In the genomic region with DNA sequence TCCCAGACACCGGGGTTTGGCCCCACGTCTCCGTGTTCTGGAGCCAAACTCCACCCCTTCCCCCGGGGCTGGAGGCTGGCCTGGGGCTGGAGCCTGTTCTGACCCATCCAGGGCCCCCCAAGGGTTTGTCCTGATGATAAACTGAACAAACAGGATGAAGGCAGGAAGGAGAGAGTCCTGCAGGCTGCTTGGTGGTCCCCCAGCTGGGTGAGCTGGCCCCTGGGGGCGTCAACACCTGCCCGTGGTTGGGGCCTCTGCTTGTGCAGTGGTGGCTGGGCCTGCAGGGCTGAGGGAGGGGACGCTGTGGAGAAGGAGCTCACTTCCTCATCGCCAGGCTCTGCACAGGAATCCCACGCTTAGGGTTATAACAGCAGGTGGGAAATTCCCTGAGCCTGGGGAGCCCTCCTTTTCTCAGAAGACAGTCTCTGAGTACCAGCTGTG, we compare ENCODE assay signal across 1 cellular context.
A peak's percentile ranks its signal among the peaks of the same experiment; 100 is the strongest.
TF ChIP-seq lines count a peak whose summit lies in the region.

No MANE protein-coding gene starts in this region.

TF ChIP-seq in GM12878, 131 proteins besides CTCF, POLR2A, EP300 and RAD21 (continued from another document and continues in another):
- TF ChIP-seq, protein P1, sequence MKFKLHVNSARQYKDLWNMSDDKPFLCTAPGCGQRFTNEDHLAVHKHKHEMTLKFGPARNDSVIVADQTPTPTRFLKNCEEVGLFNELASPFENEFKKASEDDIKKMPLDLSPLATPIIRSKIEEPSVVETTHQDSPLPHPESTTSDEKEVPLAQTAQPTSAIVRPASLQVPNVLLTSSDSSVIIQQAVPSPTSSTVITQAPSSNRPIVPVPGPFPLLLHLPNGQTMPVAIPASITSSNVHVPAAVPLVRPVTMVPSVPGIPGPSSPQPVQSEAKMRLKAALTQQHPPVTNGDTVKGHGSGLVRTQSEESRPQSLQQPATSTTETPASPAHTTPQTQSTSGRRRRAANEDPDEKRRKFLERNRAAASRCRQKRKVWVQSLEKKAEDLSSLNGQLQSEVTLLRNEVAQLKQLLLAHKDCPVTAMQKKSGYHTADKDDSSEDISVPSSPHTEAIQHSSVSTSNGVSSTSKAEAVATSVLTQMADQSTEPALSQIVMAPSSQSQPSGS (IDR thresholded peaks at IDR 0.05; ENCODE audit: low read length): no peak
- no peak for TF ChIP-seq CBX5 (IDR thresholded peaks at IDR 0.05; ENCODE audit: low read depth)
- peak; percentile 50; the same call in 1 of the 2 replicates for TF ChIP-seq CREM (IDR thresholded peaks at IDR 0.05; ENCODE audit: low read depth)
- 0 out of 2 replicates have a peak, but pooled peaks have one; percentile 28 for TF ChIP-seq MXI1 (IDR thresholded peaks at IDR 0.05; ENCODE audit: low read depth, low read length)
- 0 out of 2 replicates have a peak, but pooled peaks have one; percentile 44 for TF ChIP-seq TCF3 (IDR thresholded peaks at IDR 0.05; ENCODE audit: borderline replicate concordance, insufficient read depth, low read depth, low read length)
- TF ChIP-seq SP1 (IDR thresholded peaks at IDR 0.05; ENCODE audit: low read depth, low read length): no peak
- TF ChIP-seq ZNF24 (IDR thresholded peaks at IDR 0.05): no peak
- TF ChIP-seq, protein P2, sequence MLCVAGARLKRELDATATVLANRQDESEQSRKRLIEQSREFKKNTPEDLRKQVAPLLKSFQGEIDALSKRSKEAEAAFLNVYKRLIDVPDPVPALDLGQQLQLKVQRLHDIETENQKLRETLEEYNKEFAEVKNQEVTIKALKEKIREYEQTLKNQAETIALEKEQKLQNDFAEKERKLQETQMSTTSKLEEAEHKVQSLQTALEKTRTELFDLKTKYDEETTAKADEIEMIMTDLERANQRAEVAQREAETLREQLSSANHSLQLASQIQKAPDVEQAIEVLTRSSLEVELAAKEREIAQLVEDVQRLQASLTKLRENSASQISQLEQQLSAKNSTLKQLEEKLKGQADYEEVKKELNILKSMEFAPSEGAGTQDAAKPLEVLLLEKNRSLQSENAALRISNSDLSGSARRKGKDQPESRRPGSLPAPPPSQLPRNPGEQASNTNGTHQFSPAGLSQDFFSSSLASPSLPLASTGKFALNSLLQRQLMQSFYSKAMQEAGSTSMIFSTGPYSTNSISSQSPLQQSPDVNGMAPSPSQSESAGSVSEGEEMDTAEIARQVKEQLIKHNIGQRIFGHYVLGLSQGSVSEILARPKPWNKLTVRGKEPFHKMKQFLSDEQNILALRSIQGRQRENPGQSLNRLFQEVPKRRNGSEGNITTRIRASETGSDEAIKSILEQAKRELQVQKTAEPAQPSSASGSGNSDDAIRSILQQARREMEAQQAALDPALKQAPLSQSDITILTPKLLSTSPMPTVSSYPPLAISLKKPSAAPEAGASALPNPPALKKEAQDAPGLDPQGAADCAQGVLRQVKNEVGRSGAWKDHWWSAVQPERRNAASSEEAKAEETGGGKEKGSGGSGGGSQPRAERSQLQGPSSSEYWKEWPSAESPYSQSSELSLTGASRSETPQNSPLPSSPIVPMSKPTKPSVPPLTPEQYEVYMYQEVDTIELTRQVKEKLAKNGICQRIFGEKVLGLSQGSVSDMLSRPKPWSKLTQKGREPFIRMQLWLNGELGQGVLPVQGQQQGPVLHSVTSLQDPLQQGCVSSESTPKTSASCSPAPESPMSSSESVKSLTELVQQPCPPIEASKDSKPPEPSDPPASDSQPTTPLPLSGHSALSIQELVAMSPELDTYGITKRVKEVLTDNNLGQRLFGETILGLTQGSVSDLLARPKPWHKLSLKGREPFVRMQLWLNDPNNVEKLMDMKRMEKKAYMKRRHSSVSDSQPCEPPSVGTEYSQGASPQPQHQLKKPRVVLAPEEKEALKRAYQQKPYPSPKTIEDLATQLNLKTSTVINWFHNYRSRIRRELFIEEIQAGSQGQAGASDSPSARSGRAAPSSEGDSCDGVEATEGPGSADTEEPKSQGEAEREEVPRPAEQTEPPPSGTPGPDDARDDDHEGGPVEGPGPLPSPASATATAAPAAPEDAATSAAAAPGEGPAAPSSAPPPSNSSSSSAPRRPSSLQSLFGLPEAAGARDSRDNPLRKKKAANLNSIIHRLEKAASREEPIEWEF (IDR thresholded peaks at IDR 0.05; ENCODE audit: insufficient replicate concordance, low read depth, low read length): no peak
- peak; percentile 70 for TF ChIP-seq NBN (IDR thresholded peaks at IDR 0.05)
- TF ChIP-seq, protein P3, sequence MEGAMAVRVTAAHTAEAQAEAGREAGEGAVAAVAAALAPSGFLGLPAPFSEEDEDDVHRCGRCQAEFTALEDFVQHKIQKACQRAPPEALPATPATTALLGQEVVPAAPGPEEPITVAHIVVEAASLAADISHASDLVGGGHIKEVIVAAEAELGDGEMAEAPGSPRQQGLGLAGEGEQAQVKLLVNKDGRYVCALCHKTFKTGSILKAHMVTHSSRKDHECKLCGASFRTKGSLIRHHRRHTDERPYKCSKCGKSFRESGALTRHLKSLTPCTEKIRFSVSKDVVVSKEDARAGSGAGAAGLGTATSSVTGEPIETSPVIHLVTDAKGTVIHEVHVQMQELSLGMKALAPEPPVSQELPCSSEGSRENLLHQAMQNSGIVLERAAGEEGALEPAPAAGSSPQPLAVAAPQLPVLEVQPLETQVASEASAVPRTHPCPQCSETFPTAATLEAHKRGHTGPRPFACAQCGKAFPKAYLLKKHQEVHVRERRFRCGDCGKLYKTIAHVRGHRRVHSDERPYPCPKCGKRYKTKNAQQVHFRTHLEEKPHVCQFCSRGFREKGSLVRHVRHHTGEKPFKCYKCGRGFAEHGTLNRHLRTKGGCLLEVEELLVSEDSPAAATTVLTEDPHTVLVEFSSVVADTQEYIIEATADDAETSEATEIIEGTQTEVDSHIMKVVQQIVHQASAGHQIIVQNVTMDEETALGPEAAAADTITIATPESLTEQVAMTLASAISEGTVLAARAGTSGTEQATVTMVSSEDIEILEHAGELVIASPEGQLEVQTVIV (IDR thresholded peaks at IDR 0.05; ENCODE audit: borderline replicate concordance, partially characterized antibody): no peak
- TF ChIP-seq NR2C1 (IDR thresholded peaks at IDR 0.05): no peak
- no peak for TF ChIP-seq TCF7 (IDR thresholded peaks at IDR 0.05; ENCODE audit: borderline replicate concordance)
- TF ChIP-seq, protein P4, sequence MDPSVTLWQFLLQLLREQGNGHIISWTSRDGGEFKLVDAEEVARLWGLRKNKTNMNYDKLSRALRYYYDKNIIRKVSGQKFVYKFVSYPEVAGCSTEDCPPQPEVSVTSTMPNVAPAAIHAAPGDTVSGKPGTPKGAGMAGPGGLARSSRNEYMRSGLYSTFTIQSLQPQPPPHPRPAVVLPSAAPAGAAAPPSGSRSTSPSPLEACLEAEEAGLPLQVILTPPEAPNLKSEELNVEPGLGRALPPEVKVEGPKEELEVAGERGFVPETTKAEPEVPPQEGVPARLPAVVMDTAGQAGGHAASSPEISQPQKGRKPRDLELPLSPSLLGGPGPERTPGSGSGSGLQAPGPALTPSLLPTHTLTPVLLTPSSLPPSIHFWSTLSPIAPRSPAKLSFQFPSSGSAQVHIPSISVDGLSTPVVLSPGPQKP (IDR thresholded peaks at IDR 0.05; ENCODE audit: low read depth, low read length): no peak
- no peak for TF ChIP-seq CEBPB (IDR thresholded peaks at IDR 0.05; ENCODE audit: borderline replicate concordance in 1 of 2, low read depth in 2 of 2, low read length in 2 of 2)
- TF ChIP-seq, protein P5, sequence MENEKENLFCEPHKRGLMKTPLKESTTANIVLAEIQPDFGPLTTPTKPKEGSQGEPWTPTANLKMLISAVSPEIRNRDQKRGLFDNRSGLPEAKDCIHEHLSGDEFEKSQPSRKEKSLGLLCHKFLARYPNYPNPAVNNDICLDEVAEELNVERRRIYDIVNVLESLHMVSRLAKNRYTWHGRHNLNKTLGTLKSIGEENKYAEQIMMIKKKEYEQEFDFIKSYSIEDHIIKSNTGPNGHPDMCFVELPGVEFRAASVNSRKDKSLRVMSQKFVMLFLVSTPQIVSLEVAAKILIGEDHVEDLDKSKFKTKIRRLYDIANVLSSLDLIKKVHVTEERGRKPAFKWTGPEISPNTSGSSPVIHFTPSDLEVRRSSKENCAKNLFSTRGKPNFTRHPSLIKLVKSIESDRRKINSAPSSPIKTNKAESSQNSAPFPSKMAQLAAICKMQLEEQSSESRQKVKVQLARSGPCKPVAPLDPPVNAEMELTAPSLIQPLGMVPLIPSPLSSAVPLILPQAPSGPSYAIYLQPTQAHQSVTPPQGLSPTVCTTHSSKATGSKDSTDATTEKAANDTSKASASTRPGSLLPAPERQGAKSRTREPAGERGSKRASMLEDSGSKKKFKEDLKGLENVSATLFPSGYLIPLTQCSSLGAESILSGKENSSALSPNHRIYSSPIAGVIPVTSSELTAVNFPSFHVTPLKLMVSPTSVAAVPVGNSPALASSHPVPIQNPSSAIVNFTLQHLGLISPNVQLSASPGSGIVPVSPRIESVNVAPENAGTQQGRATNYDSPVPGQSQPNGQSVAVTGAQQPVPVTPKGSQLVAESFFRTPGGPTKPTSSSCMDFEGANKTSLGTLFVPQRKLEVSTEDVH (IDR thresholded peaks at IDR 0.05; ENCODE audit: low read depth, partially characterized antibody): no peak
- no peak for TF ChIP-seq ZNF217 (IDR thresholded peaks at IDR 0.05)
- no peak for TF ChIP-seq NRF1 (conservative IDR thresholded peaks at IDR 0.05; ENCODE audit: low read depth, low read length)
- no peak for TF ChIP-seq POU2F2 (IDR thresholded peaks at IDR 0.05; ENCODE audit: borderline replicate concordance, low read depth, low read length)
- peak; percentile 54; the same call in 1 of the 2 replicates for TF ChIP-seq POLR2AphosphoS5 (IDR thresholded peaks at IDR 0.05; ENCODE audit: low read length)
- 0 out of 3 replicates have a peak, but pooled peaks of 1 of the 2 experiments have one; percentile 23 for TF ChIP-seq EGR1 (IDR thresholded peaks at IDR 0.05; ENCODE audit: borderline replicate concordance in 1 of 2, low read depth in 2 of 2, low read length in 2 of 2)
- TF ChIP-seq, protein P6, sequence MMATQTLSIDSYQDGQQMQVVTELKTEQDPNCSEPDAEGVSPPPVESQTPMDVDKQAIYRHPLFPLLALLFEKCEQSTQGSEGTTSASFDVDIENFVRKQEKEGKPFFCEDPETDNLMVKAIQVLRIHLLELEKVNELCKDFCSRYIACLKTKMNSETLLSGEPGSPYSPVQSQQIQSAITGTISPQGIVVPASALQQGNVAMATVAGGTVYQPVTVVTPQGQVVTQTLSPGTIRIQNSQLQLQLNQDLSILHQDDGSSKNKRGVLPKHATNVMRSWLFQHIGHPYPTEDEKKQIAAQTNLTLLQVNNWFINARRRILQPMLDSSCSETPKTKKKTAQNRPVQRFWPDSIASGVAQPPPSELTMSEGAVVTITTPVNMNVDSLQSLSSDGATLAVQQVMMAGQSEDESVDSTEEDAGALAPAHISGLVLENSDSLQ (IDR thresholded peaks at IDR 0.05): no peak
- TF ChIP-seq SMAD1 (IDR thresholded peaks at IDR 0.05; ENCODE audit: low read depth, partially characterized antibody): no peak
- TF ChIP-seq HDAC2 (IDR thresholded peaks at IDR 0.05): no peak
- TF ChIP-seq TARDBP (IDR thresholded peaks at IDR 0.05; ENCODE audit: borderline replicate concordance): no peak
- peak; percentile 69; the same call in 1 of the 2 replicates for TF ChIP-seq TCF12 (IDR thresholded peaks at IDR 0.05; ENCODE audit: low read depth, low read length)
- no peak for TF ChIP-seq PAX8 (IDR thresholded peaks at IDR 0.05)
- TF ChIP-seq, protein P7, sequence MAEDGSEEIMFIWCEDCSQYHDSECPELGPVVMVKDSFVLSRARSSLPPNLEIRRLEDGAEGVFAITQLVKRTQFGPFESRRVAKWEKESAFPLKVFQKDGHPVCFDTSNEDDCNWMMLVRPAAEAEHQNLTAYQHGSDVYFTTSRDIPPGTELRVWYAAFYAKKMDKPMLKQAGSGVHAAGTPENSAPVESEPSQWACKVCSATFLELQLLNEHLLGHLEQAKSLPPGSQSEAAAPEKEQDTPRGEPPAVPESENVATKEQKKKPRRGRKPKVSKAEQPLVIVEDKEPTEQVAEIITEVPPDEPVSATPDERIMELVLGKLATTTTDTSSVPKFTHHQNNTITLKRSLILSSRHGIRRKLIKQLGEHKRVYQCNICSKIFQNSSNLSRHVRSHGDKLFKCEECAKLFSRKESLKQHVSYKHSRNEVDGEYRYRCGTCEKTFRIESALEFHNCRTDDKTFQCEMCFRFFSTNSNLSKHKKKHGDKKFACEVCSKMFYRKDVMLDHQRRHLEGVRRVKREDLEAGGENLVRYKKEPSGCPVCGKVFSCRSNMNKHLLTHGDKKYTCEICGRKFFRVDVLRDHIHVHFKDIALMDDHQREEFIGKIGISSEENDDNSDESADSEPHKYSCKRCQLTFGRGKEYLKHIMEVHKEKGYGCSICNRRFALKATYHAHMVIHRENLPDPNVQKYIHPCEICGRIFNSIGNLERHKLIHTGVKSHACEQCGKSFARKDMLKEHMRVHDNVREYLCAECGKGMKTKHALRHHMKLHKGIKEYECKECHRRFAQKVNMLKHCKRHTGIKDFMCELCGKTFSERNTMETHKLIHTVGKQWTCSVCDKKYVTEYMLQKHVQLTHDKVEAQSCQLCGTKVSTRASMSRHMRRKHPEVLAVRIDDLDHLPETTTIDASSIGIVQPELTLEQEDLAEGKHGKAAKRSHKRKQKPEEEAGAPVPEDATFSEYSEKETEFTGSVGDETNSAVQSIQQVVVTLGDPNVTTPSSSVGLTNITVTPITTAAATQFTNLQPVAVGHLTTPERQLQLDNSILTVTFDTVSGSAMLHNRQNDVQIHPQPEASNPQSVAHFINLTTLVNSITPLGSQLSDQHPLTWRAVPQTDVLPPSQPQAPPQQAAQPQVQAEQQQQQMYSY (CRISPR knock-in tag; IDR thresholded peaks at IDR 0.05): no peak
- TF ChIP-seq GATAD2B (conservative IDR thresholded peaks at IDR 0.05; ENCODE audit: low read depth): peak; percentile 81
- TF ChIP-seq CHD2 (IDR thresholded peaks at IDR 0.05; ENCODE audit: borderline replicate concordance, low read depth, low read length): no peak
- no peak for TF ChIP-seq PAX5 (IDR thresholded peaks at IDR 0.05; ENCODE audit: borderline replicate concordance, low read depth, low read length)
- peak; percentile 91 for TF ChIP-seq SPI1 (IDR thresholded peaks at IDR 0.05; ENCODE audit: borderline replicate concordance, insufficient read depth, low read depth, low read length)
- TF ChIP-seq, protein P8, sequence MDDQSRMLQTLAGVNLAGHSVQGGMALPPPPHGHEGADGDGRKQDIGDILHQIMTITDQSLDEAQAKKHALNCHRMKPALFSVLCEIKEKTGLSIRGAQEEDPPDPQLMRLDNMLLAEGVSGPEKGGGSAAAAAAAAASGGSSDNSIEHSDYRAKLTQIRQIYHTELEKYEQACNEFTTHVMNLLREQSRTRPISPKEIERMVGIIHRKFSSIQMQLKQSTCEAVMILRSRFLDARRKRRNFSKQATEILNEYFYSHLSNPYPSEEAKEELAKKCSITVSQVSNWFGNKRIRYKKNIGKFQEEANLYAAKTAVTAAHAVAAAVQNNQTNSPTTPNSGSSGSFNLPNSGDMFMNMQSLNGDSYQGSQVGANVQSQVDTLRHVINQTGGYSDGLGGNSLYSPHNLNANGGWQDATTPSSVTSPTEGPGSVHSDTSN (IDR thresholded peaks at IDR 0.05; ENCODE audit: insufficient replicate concordance, low read depth, low read length): no peak
- TF ChIP-seq SMC3 (IDR thresholded peaks at IDR 0.05; ENCODE audit: borderline replicate concordance, low read length): no peak; the same call in 1 of the 2 replicates
- TF ChIP-seq ZNF622 (IDR thresholded peaks at IDR 0.05): no peak
